Comparison of ENCODE assay signal across 8 cellular contexts in genomic region chr11:62841361-62842170, GRCh38.
DNase-seq lines count a peak whose midpoint lies in the region; ATAC-seq, FAIRE-seq and TF ChIP-seq lines count a peak whose summit lies in the region.

No MANE protein-coding gene starts in this region.

- DNase-seq in AG08396 (ENCODE audit: low spot score) (peak; percentile 90), NCI-H2196 (lab: John Stamatoyannopoulos, UW; ENCODE audit: unreplicated experiment) (peak; percentile 93)
- peak; percentile 85 to 90 for DNase-seq in central memory CD8-positive, alpha-beta T cell (ENCODE audit: low spot score in 2 of 2)
- DNase-seq in stimulated activated CD4-positive, alpha-beta T cell treated with anti-CD3 and anti-CD28 coated beads, Interleukin-12 subunit alpha, Interleukin-12 subunit beta, amount 100 ng/mL, for 4 hours: peak; percentile 63

- no peak overlapping the region for H3K4me3 Mint-ChIP-seq in central memory CD8-positive, alpha-beta T cell

- no peaks in the 10 kb centered on the region for H3K9me3 Mint-ChIP-seq in central memory CD8-positive, alpha-beta T cell

- peak; percentile 100 for FAIRE-seq in islet of Langerhans (lab: Jason Lieb, UNC)

- TF ChIP-seq CTCF in WI38 (IDR thresholded peaks at IDR 0.05; ENCODE audit: low read depth, low read length): no peak

- no peak overlapping the region for H3K27ac Mint-ChIP-seq in central memory CD8-positive, alpha-beta T cell (ENCODE audit: low read depth)

- peaks cover 15% of the 10 kb centered on the region for H3K36me3 Mint-ChIP-seq in central memory CD8-positive, alpha-beta T cell (ENCODE audit: insufficient read depth)

- ATAC-seq in GM18873 (IDR thresholded peaks at IDR 0.05; ENCODE audit: low FRiP score, unreplicated experiment): peak; percentile 53
- ATAC-seq in HG03108 (IDR thresholded peaks at IDR 0.05; ENCODE audit: unreplicated experiment): peak; percentile 46
- ATAC-seq in central memory CD8-positive, alpha-beta T cell (replicated peaks; ENCODE audit: extremely low read depth, poor library complexity, severe bottlenecking): peak; percentile 53

- H3K4me3 ChIP-seq in WI38 (ENCODE audit: low read depth, low read length): peak overlapping the region; percentile 37

- H3K4me1 Mint-ChIP-seq in central memory CD8-positive, alpha-beta T cell: peaks cover 9% of the 10 kb centered on the region

- H3K27me3 Mint-ChIP-seq in central memory CD8-positive, alpha-beta T cell: no peaks in the 10 kb centered on the region

Comparison
In these comparisons a context has a peak if more than half of its experiments do, and no peak if none do; other contexts are left out.
1. Peak in every context shown above with its lines: DNase-seq, ATAC-seq and H3K4me3 ChIP-seq.